In the genomic region with DNA sequence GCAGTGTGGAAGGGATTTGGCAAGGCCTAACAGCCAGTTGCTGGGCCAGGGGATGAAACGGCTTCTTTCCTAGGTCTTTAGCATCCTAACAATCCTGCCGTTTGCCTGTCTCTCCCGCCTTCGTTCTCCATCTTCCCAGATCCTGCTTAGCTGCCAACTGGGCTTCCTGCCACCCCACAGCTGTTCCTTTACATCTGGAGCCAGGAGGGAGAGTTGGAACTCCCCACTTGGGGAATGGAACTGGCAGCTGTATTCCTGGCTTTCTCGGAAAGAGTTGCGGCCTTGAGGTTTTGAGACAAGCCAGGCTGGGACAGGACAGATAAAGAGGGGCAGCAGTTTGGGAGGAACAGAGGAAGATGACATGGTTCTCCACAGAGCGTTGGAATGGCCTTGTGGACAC, we compare ENCODE assay signal across 12 cellular contexts. TPM values are rescaled to one million over a fixed set of nuclear protein-coding genes. Genes with fewer than 3 reads are reported as not detected.
DNase-seq lines count a peak whose midpoint lies in the region; TF ChIP-seq lines count a peak whose summit lies in the region.
"Had no signal": no experiment of that assay in that cellular context is flagged by ENCODE, and none has a peak within 500 bp of the region (broad histone marks: within the 10 kb centered on the region; RNA-seq: fewer than 3 reads in every experiment).

No MANE protein-coding gene starts in this region.

- H3K4me3 ChIP-seq in esophagus muscularis mucosa (peak overlapping the region in 2 of 4 donors; percentile 11 to 31), lower leg skin (ENCODE audit: low read depth, poor library complexity, severe bottlenecking) (no peak overlapping the region), skin epidermis (no peak overlapping the region)
- H3K4me3 ChIP-seq: BLaER1 treated with 17β-estradiol and CSF1 and Interleukin-3, amounts not matched to agents 10 nM and 100 nM had no signal

- H3K4me1 ChIP-seq in esophagus muscularis mucosa: peaks cover 42 to 78% (median 72%) of the 10 kb centered on the region in 4 donors

- H3K27ac ChIP-seq in esophagus muscularis mucosa (replicated peaks in 1 of 4): peak overlapping the region; percentile 83 to 90 (median 86)
- peak overlapping the region in 20 of 21 experiments; percentile 16 to 91 (median 76) for H3K27ac ChIP-seq in skin epidermis
- H3K27ac ChIP-seq: BLaER1 treated with 17β-estradiol and CSF1 and Interleukin-3, amounts not matched to agents 10 nM and 100 nM; foreskin keratinocyte had no signal

- WGBS in esophagus muscularis mucosa: 47% methylated on average over 7 of the region's 7 CpGs
- WGBS in lower leg skin, 2 donors: 11 to 28% methylated on average over 7 of the region's 7 CpGs

- peaks cover 0 to 24% (median 12%) of the 10 kb centered on the region in 4 donors for H3K36me3 ChIP-seq in esophagus muscularis mucosa

- H3K4me3 Mint-ChIP-seq in osteocyte (ENCODE audit: unreplicated experiment): no peak overlapping the region

- intact Hi-C loops in esophagus muscularis mucosa (cut with DNase I) (loop anchor here (5.0 kb wide), 2 partner anchors 58 to 103 kb away; a partner anchor contains a TSS), lower leg skin (cut with DNase I; ENCODE audit: low total_unique reads) (no loop called here)

- DNase-seq in C1 segment of cervical spinal cord (lab: John Stamatoyannopoulos, UW) (peak in 11 of 14 donors; percentile 13 to 72 (median 38)), esophagus muscularis mucosa (ENCODE audit: extremely low spot score) (peak; percentile 97), lower leg skin (ENCODE audit: low spot score in 2 of 2) (peak; percentile 84 to 97), NCI-H748 (lab: John Stamatoyannopoulos, UW; ENCODE audit: unreplicated experiment) (no peak), HuH-7 (ENCODE audit: low spot score) (no peak), osteocyte (ENCODE audit: extremely low spot score, unreplicated experiment) (no peak)
- no peak for DNase-seq in NK-92 treated with Interleukin-12 subunit alpha and Interleukin-12 subunit beta, amount 100 ng/mL, for 24 hours (lab: John Stamatoyannopoulos, UW)
- DNase-seq: activated gamma-delta T cell treated with Interleukin-2 at 50 U/mL for 16 hours, foreskin keratinocyte, NCI-H187 treated with DMSO at 0.1 percent for 48 hours had no signal

- TF ChIP-seq POLR2A in esophagus muscularis mucosa (IDR thresholded peaks at IDR 0.05; ENCODE audit: low read depth): no peak
- TF ChIP-seq POLR2A in lower leg skin (IDR thresholded peaks at IDR 0.05): no peak

- H3K9me3 ChIP-seq in esophagus muscularis mucosa: no peaks in the 10 kb centered on the region
- H3K9me3 ChIP-seq: BLaER1 treated with 17β-estradiol and CSF1 and Interleukin-3, amounts not matched to agents 10 nM and 100 nM had no signal

- no peaks in the 10 kb centered on the region for H3K9me3 Mint-ChIP-seq in osteocyte (ENCODE audit: unreplicated experiment)

- no peak for TF ChIP-seq CTCF in esophagus muscularis mucosa (IDR thresholded peaks at IDR 0.05)
- no peak for TF ChIP-seq CTCF in lower leg skin (IDR thresholded peaks at IDR 0.05)
- TF ChIP-seq CTCF in osteocyte (IDR thresholded peaks at IDR 0.05): no peak

- H3K36me3 Mint-ChIP-seq in osteocyte (ENCODE audit: unreplicated experiment): peaks cover 32% of the 10 kb centered on the region

- no peak for TF ChIP-seq EP300 in esophagus muscularis mucosa (IDR thresholded peaks at IDR 0.05)

- H3K27me3 Mint-ChIP-seq in osteocyte (ENCODE audit: unreplicated experiment): no peaks in the 10 kb centered on the region

- H3K27me3 ChIP-seq in esophagus muscularis mucosa: no peaks in the 10 kb centered on the region
- H3K27me3 ChIP-seq: foreskin keratinocyte had no signal

- peaks cover 25% of the 10 kb centered on the region for H3K4me1 Mint-ChIP-seq in osteocyte (ENCODE audit: unreplicated experiment)

- no peak overlapping the region for H3K27ac Mint-ChIP-seq in osteocyte (ENCODE audit: unreplicated experiment)

RNA-seq across cellular contexts. Expression of a gene that starts 59.6 kb away (rescaled TPM):
- 10 to 100 TPM; 40.0 to 52.4 (median 40.5) TPM for total RNA-seq in esophagus muscularis mucosa
- total RNA-seq in lower leg skin: 10 to 100 TPM; 12.6 to 27.0 (median 17.1) TPM
- 73.1 and 74.8 TPM in 2 replicates for total RNA-seq in osteocyte

Comparison
In these comparisons a context has a peak if more than half of its experiments do, and no peak if none do; other contexts are left out.
1. DNase-seq: peak in C1 segment of cervical spinal cord (11 of 14), esophagus muscularis mucosa (single experiment) and lower leg skin (2 of 2); none in NCI-H748 (single experiment), HuH-7 (single experiment), osteocyte (single experiment) and NK-92 treated with Interleukin-12 subunit alpha and Interleukin-12 subunit beta, amount 100 ng/mL, for 24 hours (single experiment).